ENCODE assay signal across 14 cellular contexts in genomic region chr2:127523269-127523930, GRCh38. TPM values are rescaled to one million over a fixed set of nuclear protein-coding genes. Genes with fewer than 3 reads are reported as not detected.
DNase-seq lines count a peak whose midpoint lies in the region; ATAC-seq and TF ChIP-seq lines count a peak whose summit lies in the region.
"Had no signal": no experiment of that assay in that cellular context is flagged by ENCODE, and none has a peak within 500 bp of the region (broad histone marks: within the 10 kb centered on the region; RNA-seq: fewer than 3 reads in every experiment).

No MANE protein-coding gene starts in this region.

- CTCF ChIA-PET in activated naive CD4-positive, alpha-beta T cell treated with anti-CD3 and anti-CD28 coated beads, Interleukin-2, amount 10 ng/mL, durations not matched to agents 7 days and 5 days (lab: Charles Lee) = no interaction called here

- no peak for TF ChIP-seq CTCF in fibroblast of villous mesenchyme (IDR thresholded peaks at IDR 0.05; ENCODE audit: insufficient read depth, low read depth, low read length)

- ATAC-seq in HG02798 (IDR thresholded peaks at IDR 0.05; ENCODE audit: poor library complexity, unreplicated experiment) = no peak
- no peak for ATAC-seq in GM19324 (IDR thresholded peaks at IDR 0.05; ENCODE audit: low FRiP score, unreplicated experiment)
- ATAC-seq: body of pancreas, left ventricle myocardium superior had no signal

- no peak overlapping the region for H3K9ac ChIP-seq in skeletal muscle satellite cell (ENCODE audit: low read depth, low read length)

- peaks cover 28% of the 10 kb centered on the region for H3K36me3 ChIP-seq in skeletal muscle satellite cell (ENCODE audit: insufficient read depth, low read length)

- H3K9me3 Mint-ChIP-seq in activated naive CD4-positive, alpha-beta T cell treated with anti-CD3 and anti-CD28 coated beads, Interleukin-2, amount 10 ng/mL, durations not matched to agents 7 days and 5 days = no peaks in the 10 kb centered on the region
- no peaks in the 10 kb centered on the region for H3K9me3 Mint-ChIP-seq in T-helper 2 cell treated with Interferon-gamma antibody and Interleukin-4, amounts not matched to agents 5 μg/mL and 100 μg/mL, for 36 hours

- H3K4me2 ChIP-seq in skeletal muscle satellite cell (ENCODE audit: low read length) = peak overlapping the region; percentile 48

- no peaks in the 10 kb centered on the region for H3K9me3 ChIP-seq in skeletal muscle satellite cell (replicated peaks; ENCODE audit: low read length)
- H3K9me3 ChIP-seq: body of pancreas had no signal

- H3K4me1 ChIP-seq in skeletal muscle satellite cell (ENCODE audit: control insufficient read depth, insufficient read depth, low read length) = peaks cover 16% of the 10 kb centered on the region

- peaks cover 27% of the 10 kb centered on the region for H3K36me3 Mint-ChIP-seq in activated naive CD4-positive, alpha-beta T cell treated with anti-CD3 and anti-CD28 coated beads, Interleukin-2, amount 10 ng/mL, durations not matched to agents 7 days and 5 days
- peaks cover 23% of the 10 kb centered on the region for H3K36me3 Mint-ChIP-seq in T-helper 2 cell treated with Interferon-gamma antibody and Interleukin-4, amounts not matched to agents 5 μg/mL and 100 μg/mL, for 36 hours (ENCODE audit: low read depth)

- peaks cover 33% of the 10 kb centered on the region for H3K4me1 Mint-ChIP-seq in activated naive CD4-positive, alpha-beta T cell treated with anti-CD3 and anti-CD28 coated beads, Interleukin-2, amount 10 ng/mL, durations not matched to agents 7 days and 5 days
- H3K4me1 Mint-ChIP-seq in T-helper 2 cell treated with Interferon-gamma antibody and Interleukin-4, amounts not matched to agents 5 μg/mL and 100 μg/mL, for 36 hours (ENCODE audit: low read depth) = peaks cover 33% of the 10 kb centered on the region

- no peak overlapping the region for H3K4me3 Mint-ChIP-seq in activated naive CD4-positive, alpha-beta T cell treated with anti-CD3 and anti-CD28 coated beads, Interleukin-2, amount 10 ng/mL, durations not matched to agents 7 days and 5 days
- peak overlapping the region; percentile 22 for H3K4me3 Mint-ChIP-seq in T-helper 2 cell treated with Interferon-gamma antibody and Interleukin-4, amounts not matched to agents 5 μg/mL and 100 μg/mL, for 36 hours

- H3K27me3 ChIP-seq in skeletal muscle satellite cell (ENCODE audit: control insufficient read depth, insufficient read depth, low read length) = no peaks in the 10 kb centered on the region
- H3K27me3 ChIP-seq: body of pancreas had no signal

- H3K27ac Mint-ChIP-seq in activated naive CD4-positive, alpha-beta T cell treated with anti-CD3 and anti-CD28 coated beads, Interleukin-2, amount 10 ng/mL, durations not matched to agents 7 days and 5 days = peak overlapping the region; percentile 9
- peak overlapping the region; percentile 13 for H3K27ac Mint-ChIP-seq in T-helper 2 cell treated with Interferon-gamma antibody and Interleukin-4, amounts not matched to agents 5 μg/mL and 100 μg/mL, for 36 hours

- H3K4me3 ChIP-seq in fibroblast of villous mesenchyme (ENCODE audit: low read depth, low read length) (no peak overlapping the region), skeletal muscle satellite cell (ENCODE audit: low read length) (no peak overlapping the region)
- H3K4me3 ChIP-seq: body of pancreas had no signal

- no peaks in the 10 kb centered on the region for H3K27me3 Mint-ChIP-seq in activated naive CD4-positive, alpha-beta T cell treated with anti-CD3 and anti-CD28 coated beads, Interleukin-2, amount 10 ng/mL, durations not matched to agents 7 days and 5 days
- no peaks in the 10 kb centered on the region for H3K27me3 Mint-ChIP-seq in T-helper 2 cell treated with Interferon-gamma antibody and Interleukin-4, amounts not matched to agents 5 μg/mL and 100 μg/mL, for 36 hours (ENCODE audit: low read depth)

- no peak for DNase-seq in activated naive CD4-positive, alpha-beta T cell treated with anti-CD3 and anti-CD28 coated beads, Interleukin-2, amount 10 ng/mL, durations not matched to agents 7 days and 5 days
- DNase-seq in activated naive CD4-positive, alpha-beta T cell treated with Interleukin-2 at 50 U/mL for 16 hours = no peak
- DNase-seq in T-helper 2 cell treated with Interferon-gamma antibody and Interleukin-4, amounts not matched to agents 5 μg/mL and 100 μg/mL, for 36 hours (ENCODE audit: low spot score) = no peak
- DNase-seq in fibroblast of villous mesenchyme (ENCODE audit: low read depth) (peak; percentile 44), NCI-H82 (lab: John Stamatoyannopoulos, UW) (no peak)
- DNase-seq: body of pancreas, DMS 273 treated with DMSO at 0.1 percent for 48 hours, KBM-7, left ventricle myocardium superior, NCI-H1436 treated with DMSO at 0.1 percent for 48 hours, nucleus accumbens had no signal

RNA-seq across cellular contexts. Expression of gene IWS1, which starts 2.9 kb away (rescaled TPM):
- total RNA-seq in fibroblast of villous mesenchyme = 35.1 and 42.7 TPM in 2 replicates
- total RNA-seq in skeletal muscle satellite cell (2012; rRNA removed) = 25.6 and 26.6 TPM in 2 replicates

RNA-seq across cellular contexts. Expression of gene MYO7B, which starts 12.1 kb away (rescaled TPM):
- total RNA-seq in fibroblast of villous mesenchyme = 0.86 TPM in 1 of 2 replicates, not detected in the other
- total RNA-seq in skeletal muscle satellite cell (2012; rRNA removed) = under 0.01 and 0.66 TPM in 2 replicates
